ENCODE assay signal across 21 cellular contexts in the genomic region with DNA sequence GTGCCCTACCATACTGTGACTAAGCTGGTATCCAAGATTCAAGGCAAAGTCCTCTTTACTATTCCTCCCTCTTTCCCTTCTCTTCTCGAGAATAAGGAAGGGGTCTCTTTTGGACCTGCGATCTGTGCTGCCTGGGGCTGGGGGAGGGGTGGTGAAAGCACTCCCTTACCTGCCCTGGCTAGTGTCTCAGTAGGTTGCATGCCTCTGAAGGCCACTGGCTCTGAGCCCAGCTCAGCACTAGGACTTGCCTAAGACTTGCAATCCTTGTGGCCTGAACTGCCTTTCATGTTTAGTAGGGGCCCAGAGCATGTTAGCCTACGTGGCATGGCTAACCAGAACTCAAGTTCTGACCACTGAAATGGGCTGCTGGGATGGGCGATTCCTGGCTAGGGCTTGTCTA.
"Had no signal": no experiment of that assay in that cellular context is flagged by ENCODE, and none has a peak within 500 bp of the region (broad histone marks: within the 10 kb centered on the region; RNA-seq: fewer than 3 reads in every experiment).

No MANE protein-coding gene starts in this region.

- H3K27me3 Mint-ChIP-seq: activated CD4-positive, alpha-beta memory T cell treated with anti-CD3 and anti-CD28 coated beads for 36 hours; activated naive CD8-positive, alpha-beta T cell had no signal

- DNase-seq: activated CD4-positive, alpha-beta memory T cell treated with anti-CD3 and anti-CD28 coated beads for 36 hours; activated CD4-positive, alpha-beta T cell treated with anti-CD3 and anti-CD28 coated beads for 48 hours; activated CD4-positive, CD25-positive, alpha-beta regulatory T cell treated with anti-CD3 and anti-CD28 coated beads, Interleukin-2, amount 50 U/mL, for 72 hours; activated CD8-positive, alpha-beta memory T cell treated with anti-CD3 and anti-CD28 coated beads for 24 hours; activated effector memory CD4-positive, alpha-beta T cell treated with anti-CD3 and anti-CD28 coated beads, Interleukin-2, amount 50 U/mL, for 16 hours; activated naive CD4-positive, alpha-beta T cell treated with Interleukin-2 at 50 U/mL for 16 hours; activated T-cell treated with anti-CD3 and anti-CD28 coated beads, Interleukin-2, amount 50 U/mL, for 4 hours; anterior cingulate cortex; central memory CD4-positive, alpha-beta T cell; Karpas-422; NCI-H1105 treated with DMSO at 0.1 percent for 48 hours; NCI-H1436 treated with DMSO at 0.1 percent for 48 hours; NCI-H187; NCI-H2081; NCI-H446; NCI-H524; PC-3; SHP77 treated with DMSO at 0.1 percent for 48 hours had no signal

- FAIRE-seq: RCC 7860 had no signal

- H3K27ac Mint-ChIP-seq: activated CD4-positive, alpha-beta memory T cell treated with anti-CD3 and anti-CD28 coated beads for 36 hours; activated naive CD8-positive, alpha-beta T cell; T-helper 1 cell treated with Interleukin-12 subunit alpha and Interleukin-12 subunit beta and Interleukin-4 antibody, amounts not matched to agents 30 μg/mL and 1 μg/mL, for 36 hours had no signal

- H3K4me3 Mint-ChIP-seq: activated CD4-positive, alpha-beta memory T cell treated with anti-CD3 and anti-CD28 coated beads for 36 hours; activated naive CD8-positive, alpha-beta T cell; activated T-cell treated with anti-CD3 and anti-CD28 coated beads, Interleukin-2, amount 50 U/mL, for 4 hours; T-helper 1 cell treated with Interleukin-12 subunit alpha and Interleukin-12 subunit beta and Interleukin-4 antibody, amounts not matched to agents 30 μg/mL and 1 μg/mL, for 36 hours had no signal

- ATAC-seq: activated T-cell treated with anti-CD3 and anti-CD28 coated beads, Interleukin-2, amount 50 U/mL, for 4 hours; PC-3 had no signal
